13 cellular contexts compared by ENCODE assay signal in genomic region chr1:111729271-111729921, GRCh38. TPM values are rescaled to one million over a fixed set of nuclear protein-coding genes. Genes with fewer than 3 reads are reported as not detected.
DNase-seq lines count a peak whose midpoint lies in the region; ATAC-seq lines count a peak whose summit lies in the region.
"Had no signal": no experiment of that assay in that cellular context is flagged by ENCODE, and none has a peak within 500 bp of the region (broad histone marks: within the 10 kb centered on the region; RNA-seq: fewer than 3 reads in every experiment).

No MANE protein-coding gene starts in this region.

- H2BK15ac ChIP-seq in neuronal stem cell (ENCODE audit: low read length): peak overlapping the region; percentile 25

- no peaks in the 10 kb centered on the region for H3K9me3 Mint-ChIP-seq in activated CD4-positive, alpha-beta T cell treated with anti-CD3 and anti-CD28 coated beads for 36 hours (ENCODE audit: low read depth)
- H3K9me3 Mint-ChIP-seq: natural killer cell treated with Interleukin-12 subunit alpha and Interleukin-12 subunit beta and Interleukin-15 and Interleukin-18, amount 100 ng/mL, for 72 hours; stimulated activated naive B cell treated with anti-CD40 and anti-IgM and Interleukin-4, amounts not matched to agents 10 μg/mL and 1 μg/mL and 100 μg/mL, for 72 hours had no signal

- H2BK12ac ChIP-seq in neuronal stem cell (ENCODE audit: low read length): no peak overlapping the region

- CTCF ChIA-PET in activated CD4-positive, alpha-beta T cell treated with anti-CD3 and anti-CD28 coated beads for 36 hours (lab: Charles Lee): interaction anchor here (0.9 to 2.4 kb wide), 3 partner anchors 15 to 40 kb away, joined by 3 to 9 read pairs (median 6); no protein-coding TSS in a partner anchor

- no peak overlapping the region for H3K4ac ChIP-seq in neuronal stem cell (ENCODE audit: low read length)

- H3K4me1 Mint-ChIP-seq in activated CD4-positive, alpha-beta T cell treated with anti-CD3 and anti-CD28 coated beads for 36 hours: no peaks in the 10 kb centered on the region

- no peak overlapping the region for H2BK120ac ChIP-seq in neuronal stem cell (ENCODE audit: low read depth, low read length)

- H3K4me3 Mint-ChIP-seq in activated CD4-positive, alpha-beta T cell treated with anti-CD3 and anti-CD28 coated beads for 36 hours: no peak overlapping the region
- H3K4me3 Mint-ChIP-seq: natural killer cell treated with Interleukin-12 subunit alpha and Interleukin-12 subunit beta and Interleukin-15 and Interleukin-18, amount 100 ng/mL, for 72 hours; stimulated activated naive B cell treated with anti-CD40 and anti-IgM and Interleukin-4, amounts not matched to agents 10 μg/mL and 1 μg/mL and 100 μg/mL, for 72 hours had no signal

- no CpG with 5 or more reads among the region's 8 CpGs for WGBS in neuronal stem cell (ENCODE audit: extremely low coverage in 2 of 2, insufficient read length in 2 of 2, insufficient replicate concordance in 1 of 2), 2 donors

- H3K36me3 ChIP-seq in NT2/D1 (ENCODE audit: insufficient read depth, insufficient read length, low read length): peaks cover 12% of the 10 kb centered on the region
- H3K36me3 ChIP-seq in neuronal stem cell (replicated peaks in 1 of 2; ENCODE audit: control insufficient read depth in 2 of 2, insufficient read depth in 2 of 2, low read length in 2 of 2): peaks cover 0 to 15% of the 10 kb centered on the region in 2 donors

- no peak overlapping the region for H4K91ac ChIP-seq in neuronal stem cell (ENCODE audit: low read depth, low read length, poor library complexity)

- H3K79me1 ChIP-seq in neuronal stem cell (ENCODE audit: low read depth, low read length): peaks cover 5% of the 10 kb centered on the region

- peak overlapping the region; percentile 72 for H2AK5ac ChIP-seq in neuronal stem cell (ENCODE audit: low read depth, low read length)

- no peak overlapping the region for H3K4me2 ChIP-seq in neuronal stem cell (ENCODE audit: insufficient read depth, low read length, poor library complexity, severe bottlenecking)

- H3K27ac ChIP-seq in neuronal stem cell (replicated peaks; ENCODE audit: low read length): no peak overlapping the region
- H3K27ac ChIP-seq: left lung had no signal

- H3K9ac ChIP-seq in NT2/D1 (ENCODE audit: insufficient read length, low read depth) (peak overlapping the region; percentile 7), neuronal stem cell (ENCODE audit: low read depth, low read length, poor library complexity) (peak overlapping the region; percentile 7)

- peaks cover under 1% of the 10 kb centered on the region for H3K27me3 ChIP-seq in NT2/D1 (ENCODE audit: insufficient read depth, insufficient read length)
- no peaks in the 10 kb centered on the region for H3K27me3 ChIP-seq in neuronal stem cell (ENCODE audit: control insufficient read depth in 3 of 3, insufficient read depth in 3 of 3, low read depth in 1 of 3, low read length in 3 of 3)
- H3K27me3 ChIP-seq: left lung had no signal

- H2AFZ ChIP-seq in neuronal stem cell (ENCODE audit: low read length): no peak overlapping the region

- H3K9me3 ChIP-seq in NT2/D1 (ENCODE audit: insufficient read depth, low read length) (no peaks in the 10 kb centered on the region), neuronal stem cell (replicated peaks in 1 of 2; ENCODE audit: control insufficient read depth in 2 of 2, insufficient read depth in 1 of 2, low read depth in 1 of 2, low read length in 2 of 2) (no peaks in the 10 kb centered on the region)
- H3K9me3 ChIP-seq: left lung had no signal

- no peaks in the 10 kb centered on the region for H3K27me3 Mint-ChIP-seq in activated CD4-positive, alpha-beta T cell treated with anti-CD3 and anti-CD28 coated beads for 36 hours
- H3K27me3 Mint-ChIP-seq: stimulated activated naive B cell treated with anti-CD40 and anti-IgM and Interleukin-4, amounts not matched to agents 10 μg/mL and 1 μg/mL and 100 μg/mL, for 72 hours had no signal

- peak overlapping the region; percentile 6 for H3K18ac ChIP-seq in neuronal stem cell (ENCODE audit: low read length)

- no peaks in the 10 kb centered on the region for H3K36me3 Mint-ChIP-seq in activated CD4-positive, alpha-beta T cell treated with anti-CD3 and anti-CD28 coated beads for 36 hours (ENCODE audit: low read depth)
- H3K36me3 Mint-ChIP-seq: natural killer cell treated with Interleukin-12 subunit alpha and Interleukin-12 subunit beta and Interleukin-15 and Interleukin-18, amount 100 ng/mL, for 72 hours had no signal

- H2BK5ac ChIP-seq in neuronal stem cell (ENCODE audit: low read length): peak overlapping the region; percentile 1

- POLR2A ChIA-PET in activated CD4-positive, alpha-beta T cell treated with anti-CD3 and anti-CD28 coated beads for 36 hours (lab: Charles Lee): interaction anchor here (0.6 kb wide), 1 partner anchor 27 kb away, joined by 3 read pairs; no protein-coding TSS in a partner anchor

- H4K8ac ChIP-seq in neuronal stem cell (ENCODE audit: low read depth, low read length): no peak overlapping the region

- peak; percentile 49 for DNase-seq in ELF-1 (ENCODE audit: low read depth, low spot score)
- DNase-seq in NT2/D1 (ENCODE audit: low read depth, low spot score): no peak
- DNase-seq in Right ventricle myocardium superior: peak; percentile 84
- no peak for DNase-seq in neuronal stem cell (ENCODE audit: low spot score)
- no peak for DNase-seq in stimulated activated CD8-positive, alpha-beta memory T cell treated with anti-CD3 and anti-CD28 coated beads, Interleukin-4, amount 100 ng/mL, for 48 hours
- no peak for DNase-seq in NCI-H526 treated with DMSO at 0.1 percent for 48 hours (lab: John Stamatoyannopoulos, UW)
- DNase-seq in activated CD4-positive, alpha-beta T cell treated with anti-CD3 and anti-CD28 coated beads for 36 hours: no peak
- no peak for DNase-seq in SHP77 (lab: John Stamatoyannopoulos, UW)
- DNase-seq: cortex of kidney; left lung; NCI-H187 treated with DMSO at 0.1 percent for 48 hours; stimulated activated naive B cell treated with anti-CD40 and anti-IgM and Interleukin-4, amounts not matched to agents 10 μg/mL and 1 μg/mL and 100 μg/mL, for 72 hours had no signal

- H3K27ac Mint-ChIP-seq in activated CD4-positive, alpha-beta T cell treated with anti-CD3 and anti-CD28 coated beads for 36 hours: no peak overlapping the region
- H3K27ac Mint-ChIP-seq: natural killer cell treated with Interleukin-12 subunit alpha and Interleukin-12 subunit beta and Interleukin-15 and Interleukin-18, amount 100 ng/mL, for 72 hours had no signal

- H3K23ac ChIP-seq in neuronal stem cell (ENCODE audit: low read depth, low read length, poor library complexity): no peak overlapping the region

- H3K4me3 ChIP-seq in NT2/D1 (ENCODE audit: insufficient read length, low read depth) (no peak overlapping the region), neuronal stem cell (ENCODE audit: low read length in 2 of 2) (no peak overlapping the region)
- H3K4me3 ChIP-seq: left lung had no signal

- H3K4me1 ChIP-seq in NT2/D1 (ENCODE audit: insufficient read depth, insufficient read length) (peaks cover 17% of the 10 kb centered on the region), neuronal stem cell (ENCODE audit: control insufficient read depth in 2 of 2, insufficient read depth in 1 of 2, low read depth in 1 of 2, low read length in 2 of 2) (peaks cover 30 to 43% of the 10 kb centered on the region in 2 donors)

- H3K14ac ChIP-seq in neuronal stem cell (ENCODE audit: low read length): peak overlapping the region; percentile 58

- ATAC-seq in Right ventricle myocardium superior (ENCODE audit: poor library complexity): peak; percentile 63
- ATAC-seq in activated CD4-positive, alpha-beta T cell treated with anti-CD3 and anti-CD28 coated beads for 36 hours: no peak
- ATAC-seq: left lung; stimulated activated naive B cell treated with anti-CD40 and anti-IgM and Interleukin-4, amounts not matched to agents 10 μg/mL and 1 μg/mL and 100 μg/mL, for 72 hours had no signal

- intact Hi-C loops in Right ventricle myocardium superior (cut with DNase I): no loop called here
- intact Hi-C loops in activated CD4-positive, alpha-beta T cell treated with anti-CD3 and anti-CD28 coated beads for 36 hours (cut with DNase I, micrococcal nuclease): no loop called here

RNA-seq across cellular contexts. Expression of gene INKA2, which starts 9.8 kb away (rescaled TPM):
- total RNA-seq in Right ventricle myocardium superior: 28.4 TPM
- polyA plus RNA-seq in neuronal stem cell (2013, experiment 1 of 2): 2.6 TPM
- polyA plus RNA-seq in neuronal stem cell (2013, experiment 2 of 2): 2.6 TPM
- under 1 TPM; 0.25 to 0.49 TPM for total RNA-seq in activated CD4-positive, alpha-beta T cell treated with anti-CD3 and anti-CD28 coated beads for 36 hours

RNA-seq across cellular contexts. Expression of gene DDX20, which starts 26.3 kb away (rescaled TPM):
- total RNA-seq in Right ventricle myocardium superior: 5.8 TPM
- 11.3 TPM for polyA plus RNA-seq in neuronal stem cell (2013, experiment 1 of 2)
- 11.2 TPM for polyA plus RNA-seq in neuronal stem cell (2013, experiment 2 of 2)
- 10 to 100 TPM; 13.5 to 13.6 TPM for total RNA-seq in activated CD4-positive, alpha-beta T cell treated with anti-CD3 and anti-CD28 coated beads for 36 hours

Comparison
In these comparisons a context has a peak if more than half of its experiments do, and no peak if none do; other contexts are left out.
1. DNase-seq: peak in ELF-1 (single experiment) and Right ventricle myocardium superior (single experiment); none in NT2/D1 (single experiment), neuronal stem cell (single experiment), stimulated activated CD8-positive, alpha-beta memory T cell treated with anti-CD3 and anti-CD28 coated beads, Interleukin-4, amount 100 ng/mL, for 48 hours (single experiment), NCI-H526 treated with DMSO at 0.1 percent for 48 hours (single experiment), activated CD4-positive, alpha-beta T cell treated with anti-CD3 and anti-CD28 coated beads for 36 hours (single experiment) and SHP77 (0 of 2).
2. RNA of gene INKA2, which starts 9.8 kb away (total RNA-seq): 28.4 TPM in Right ventricle myocardium superior (single experiment); 0.25 to 0.49 TPM in activated CD4-positive, alpha-beta T cell treated with anti-CD3 and anti-CD28 coated beads for 36 hours; every median in the first group is over 10 times any median in the second.